ENCODE assay signal across 33 cellular contexts in the genomic region with DNA sequence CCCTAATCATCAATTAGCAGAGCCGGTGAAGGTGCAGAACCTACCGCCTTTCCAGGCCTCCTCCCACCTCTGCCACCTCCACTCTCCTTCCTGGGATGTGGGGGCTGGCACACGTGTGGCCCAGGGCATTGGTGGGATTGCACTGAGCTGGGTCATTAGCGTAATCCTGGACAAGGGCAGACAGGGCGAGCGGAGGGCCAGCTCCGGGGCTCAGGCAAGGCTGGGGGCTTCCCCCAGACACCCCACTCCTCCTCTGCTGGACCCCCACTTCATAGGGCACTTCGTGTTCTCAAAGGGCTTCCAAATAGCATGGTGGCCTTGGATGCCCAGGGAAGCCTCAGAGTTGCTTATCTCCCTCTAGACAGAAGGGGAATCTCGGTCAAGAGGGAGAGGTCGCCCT. TPM values are rescaled to one million over a fixed set of nuclear protein-coding genes. Genes with fewer than 3 reads are reported as not detected.
"Had no signal": no experiment of that assay in that cellular context is flagged by ENCODE, and none has a peak within 500 bp of the region (broad histone marks: within the 10 kb centered on the region; RNA-seq: fewer than 3 reads in every experiment).

No MANE protein-coding gene starts in this region.

- H3K4me1 ChIP-seq: neural progenitor cell, pancreas, prostate gland, right lobe of liver, stomach, thyroid gland, vagina had no signal

- H3K27ac ChIP-seq: neural progenitor cell, pancreas, prostate gland, right lobe of liver, skin epidermis, spleen, stomach, thoracic aorta, thyroid gland, tibial nerve, upper lobe of left lung, vagina had no signal

- H3K36me3 ChIP-seq: neural progenitor cell, pancreas, prostate gland, right lobe of liver, spleen, stomach, thoracic aorta, thyroid gland, tibial nerve, upper lobe of left lung, vagina had no signal

- H3K27me3 ChIP-seq: right lobe of liver, thyroid gland, tibial nerve, upper lobe of left lung, vagina had no signal

- ATAC-seq: naive thymus-derived CD4-positive, alpha-beta T cell; natural killer cell; pancreas; right cardiac atrium; right lobe of liver; stimulated activated memory B cell treated with anti-CD40 and anti-IgM and Interleukin-4, amounts not matched to agents 10 μg/mL and 1 μg/mL and 100 μg/mL, for 72 hours; stimulated activated naive CD8-positive, alpha-beta T cell treated with anti-CD3 and anti-CD28 coated beads, Interleukin-15, Interleukin-2, amounts not matched to agents 100 U/mL and 50 U/mL, for 24 hours had no signal

- H3K9me3 ChIP-seq: pancreas, prostate gland, right lobe of liver, spleen, thoracic aorta, thyroid gland, tibial nerve, upper lobe of left lung, vagina had no signal

- DNase-seq: naive thymus-derived CD4-positive, alpha-beta T cell; natural killer cell; occipital lobe; retina; right lobe of liver; spleen; stimulated activated CD4-positive, alpha-beta T cell treated with anti-CD3 and anti-CD28 coated beads, Interleukin-12 subunit alpha, Interleukin-12 subunit beta, amount 100 ng/mL, for 4 hours; stimulated activated CD4-positive, alpha-beta T cell treated with anti-CD3 and anti-CD28 coated beads, Interleukin-1b, Interleukin-23, amount 100 ng/mL, for 48 hours; stimulated activated CD4-positive, alpha-beta T cell treated with anti-CD3 and anti-CD28 coated beads, Interleukin-4, amount 100 ng/mL, for 1 hour; stimulated activated CD4-positive, alpha-beta T cell treated with anti-CD3 and anti-CD28 coated beads, Interleukin-4, amount 100 ng/mL, for 4 hours; stimulated activated CD8-positive, alpha-beta memory T cell treated with anti-CD3 and anti-CD28 coated beads, Interleukin-4, amount 100 ng/mL, for 48 hours; stimulated activated naive CD4-positive, alpha-beta T cell; stimulated activated naive CD8-positive, alpha-beta T cell treated with anti-CD3 and anti-CD28 coated beads, Interleukin-15, Interleukin-2, amounts not matched to agents 100 U/mL and 50 U/mL, for 24 hours; stomach; thyroid gland; trophoblast cell; upper lobe of left lung had no signal

- H3K4me3 ChIP-seq: neural progenitor cell, pancreas, prostate gland, right lobe of liver, skin epidermis, smooth muscle cell, spleen, stomach, thoracic aorta, thyroid gland, tibial nerve, upper lobe of left lung, vagina had no signal

RNA-seq across cellular contexts. Expression of gene OPN1LW, which starts 3.3 kb away (rescaled TPM):
- total RNA-seq: naive thymus-derived CD4-positive, alpha-beta T cell; natural killer cell; occipital lobe; osteocyte; pancreas; posterior vena cava; prostate gland; pulmonary artery endothelial cell; right cardiac atrium; right lobe of liver; smooth muscle cell; spleen; stomach; subcutaneous adipose tissue; temporal lobe; thoracic aorta; thyroid gland; tibial nerve; upper lobe of left lung; ureter; vagina had no signal

RNA-seq across cellular contexts. Expression of gene OPN1MW, which starts 41.7 kb away (rescaled TPM):
- total RNA-seq: naive thymus-derived CD4-positive, alpha-beta T cell; natural killer cell; occipital lobe; osteocyte; pancreas; posterior vena cava; prostate gland; pulmonary artery endothelial cell; right cardiac atrium; right lobe of liver; smooth muscle cell; spleen; stomach; subcutaneous adipose tissue; temporal lobe; thoracic aorta; thyroid gland; tibial nerve; upper lobe of left lung; ureter; vagina had no signal
